In the genomic region with DNA sequence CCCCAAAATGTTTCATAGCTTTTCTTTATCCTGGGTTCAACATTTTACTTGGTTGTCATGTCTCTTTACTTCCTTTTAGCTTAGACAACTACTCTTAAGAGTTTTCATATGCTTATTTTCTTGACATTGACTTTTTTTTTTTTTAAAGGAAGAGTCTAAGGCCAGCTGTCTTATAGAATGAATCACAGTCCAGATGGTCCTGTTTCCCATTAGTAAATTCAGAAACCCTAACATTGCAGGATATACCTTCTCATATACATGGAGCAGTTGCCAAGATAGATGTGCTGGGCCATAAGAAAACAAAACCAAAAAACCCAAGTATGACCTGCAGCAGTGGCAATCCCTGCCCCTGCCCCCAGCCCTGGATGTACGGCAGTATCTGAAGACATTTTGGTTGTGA, we compare ENCODE assay signal across 24 cellular contexts.
DNase-seq lines count a peak whose midpoint lies in the region; ATAC-seq, FAIRE-seq and TF ChIP-seq lines count a peak whose summit lies in the region.
"Had no signal": no experiment of that assay in that cellular context is flagged by ENCODE, and none has a peak within 500 bp of the region (broad histone marks: within the 10 kb centered on the region; RNA-seq: fewer than 3 reads in every experiment).

No MANE protein-coding gene starts in this region.

- peaks cover 5% of the 10 kb centered on the region for H3K4me1 Mint-ChIP-seq in activated T-cell treated with anti-CD3 and anti-CD28 coated beads, Interleukin-2, amount 50 U/mL, for 24 hours (ENCODE audit: low read depth)
- H3K4me1 Mint-ChIP-seq in natural killer cell, result no peaks in the 10 kb centered on the region
- H3K4me1 Mint-ChIP-seq: nephron progenitor cell had no signal

- no peak overlapping the region for H3K4me3 Mint-ChIP-seq in activated T-cell treated with anti-CD3 and anti-CD28 coated beads, Interleukin-2, amount 50 U/mL, for 24 hours
- no peak overlapping the region for H3K4me3 Mint-ChIP-seq in natural killer cell
- H3K4me3 Mint-ChIP-seq: nephron progenitor cell had no signal

- H3K27me3 Mint-ChIP-seq in activated T-cell treated with anti-CD3 and anti-CD28 coated beads, Interleukin-2, amount 50 U/mL, for 24 hours, result no peaks in the 10 kb centered on the region
- no peaks in the 10 kb centered on the region for H3K27me3 Mint-ChIP-seq in natural killer cell (ENCODE audit: low read depth in 2 of 2)

- TF ChIP-seq CTCF in natural killer cell (IDR thresholded peaks at IDR 0.05), result no peak

- FAIRE-seq in GM19239 (lab: Jason Lieb, UNC), result no peak
- FAIRE-seq: small intestine had no signal

- H3K9ac ChIP-seq in adipocyte (ENCODE audit: low read length), result no peak overlapping the region

- H3K36me3 ChIP-seq in adipocyte (ENCODE audit: control insufficient read depth, insufficient read depth, low read length, severe bottlenecking), result peaks cover 48% of the 10 kb centered on the region

- DNase-seq in activated T-cell treated with anti-CD3 and anti-CD28 coated beads, Interleukin-2, amount 50 U/mL, for 24 hours, result no peak
- DNase-seq in activated T-cell treated with anti-CD3 and anti-CD28 coated beads for 4 hours (no peak), DMS 273 treated with DMSO at 0.1 percent for 48 hours (lab: John Stamatoyannopoulos, UW) (peak; percentile 6), adipocyte (ENCODE audit: low read depth) (peak; percentile 19), natural killer cell (no peak), hepatic stellate cell (ENCODE audit: low spot score) (no peak), GM19239 (ENCODE audit: insufficient read length, low spot score) (no peak)
- DNase-seq: BE2C; central memory CD4-positive, alpha-beta T cell; COR-L47; DMS79; GF-D8; kidney glomerular epithelial cell; lower lobe of right lung; mucosa of descending colon; NCI-H146; NCI-H446; nephron progenitor cell; RPMI8226; small intestine; T-helper 1 cell had no signal

- no peaks in the 10 kb centered on the region for H3K4me1 ChIP-seq in adipocyte (ENCODE audit: control insufficient read depth, insufficient read depth, low read length)
- H3K4me1 ChIP-seq: lower lobe of right lung, SJSA1, tibial nerve had no signal

- no peaks in the 10 kb centered on the region for H3K9me3 ChIP-seq in adipocyte (ENCODE audit: control insufficient read depth, low read length)
- H3K9me3 ChIP-seq: BE2C, lower lobe of right lung, mucosa of descending colon, SJSA1, tibial nerve had no signal

- no peaks in the 10 kb centered on the region for H3K9me3 Mint-ChIP-seq in activated T-cell treated with anti-CD3 and anti-CD28 coated beads, Interleukin-2, amount 50 U/mL, for 24 hours
- H3K9me3 Mint-ChIP-seq in natural killer cell, result no peaks in the 10 kb centered on the region
- H3K9me3 Mint-ChIP-seq: nephron progenitor cell had no signal

- no peaks in the 10 kb centered on the region for H3K27me3 ChIP-seq in adipocyte (replicated peaks; ENCODE audit: control insufficient read depth, insufficient read depth, low read length)
- H3K27me3 ChIP-seq: BE2C, SJSA1, tibial nerve had no signal

- H3K27ac Mint-ChIP-seq in activated T-cell treated with anti-CD3 and anti-CD28 coated beads, Interleukin-2, amount 50 U/mL, for 24 hours, result peak overlapping the region; percentile 38
- peak overlapping the region; percentile 22 to 38 for H3K27ac Mint-ChIP-seq in natural killer cell
- H3K27ac Mint-ChIP-seq: nephron progenitor cell had no signal

- H3K4me3 ChIP-seq in adipocyte (ENCODE audit: low read length), result no peak overlapping the region
- H3K4me3 ChIP-seq: lower lobe of right lung, mucosa of descending colon, SJSA1, tibial nerve had no signal

- intact Hi-C loops in natural killer cell (cut with micrococcal nuclease), result no loop called here

- no peak for ATAC-seq in natural killer cell
- ATAC-seq in GM18870 (IDR thresholded peaks at IDR 0.05; ENCODE audit: unreplicated experiment), result no peak
- ATAC-seq: lower lobe of right lung had no signal

- peaks cover 42% of the 10 kb centered on the region for H3K36me3 Mint-ChIP-seq in activated T-cell treated with anti-CD3 and anti-CD28 coated beads, Interleukin-2, amount 50 U/mL, for 24 hours (ENCODE audit: low read depth)
- peaks cover 10% of the 10 kb centered on the region for H3K36me3 Mint-ChIP-seq in natural killer cell

Comparison
In these comparisons a context has a peak if more than half of its experiments do, and no peak if none do; other contexts are left out.
1. DNase-seq: peak in DMS 273 treated with DMSO at 0.1 percent for 48 hours (single experiment) and adipocyte (single experiment); none in activated T-cell treated with anti-CD3 and anti-CD28 coated beads, Interleukin-2, amount 50 U/mL, for 24 hours (single experiment), activated T-cell treated with anti-CD3 and anti-CD28 coated beads for 4 hours (single experiment), natural killer cell (single experiment), hepatic stellate cell (single experiment) and GM19239 (single experiment).